In the genomic region with DNA sequence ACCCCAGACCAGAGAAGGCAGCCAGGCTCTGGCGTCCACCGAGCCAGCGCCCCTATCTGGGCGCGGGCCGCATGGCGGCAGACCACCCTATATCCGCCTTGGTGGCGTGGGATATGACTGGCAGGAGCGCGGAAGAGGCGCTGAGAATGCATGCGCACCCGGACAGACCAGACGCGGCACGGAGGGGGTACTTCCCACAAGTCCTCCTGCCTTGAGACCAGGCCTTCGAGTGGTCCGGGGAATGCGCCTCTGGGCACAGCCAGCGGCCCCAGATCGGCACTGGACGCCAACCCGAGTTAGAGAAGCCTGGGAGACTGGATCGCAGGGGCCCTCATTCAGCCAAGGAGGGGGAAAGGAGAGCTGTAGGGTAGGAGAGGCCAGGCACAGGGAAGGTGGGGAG, we compare ENCODE assay signal across 1 cellular context.
TF ChIP-seq lines count a peak whose summit lies in the region.

No MANE protein-coding gene starts in this region.

TF ChIP-seq in GM23338, 12 proteins besides CTCF, POLR2A, EP300 and RAD21 (continued from another document):
- TF ChIP-seq, protein P1, sequence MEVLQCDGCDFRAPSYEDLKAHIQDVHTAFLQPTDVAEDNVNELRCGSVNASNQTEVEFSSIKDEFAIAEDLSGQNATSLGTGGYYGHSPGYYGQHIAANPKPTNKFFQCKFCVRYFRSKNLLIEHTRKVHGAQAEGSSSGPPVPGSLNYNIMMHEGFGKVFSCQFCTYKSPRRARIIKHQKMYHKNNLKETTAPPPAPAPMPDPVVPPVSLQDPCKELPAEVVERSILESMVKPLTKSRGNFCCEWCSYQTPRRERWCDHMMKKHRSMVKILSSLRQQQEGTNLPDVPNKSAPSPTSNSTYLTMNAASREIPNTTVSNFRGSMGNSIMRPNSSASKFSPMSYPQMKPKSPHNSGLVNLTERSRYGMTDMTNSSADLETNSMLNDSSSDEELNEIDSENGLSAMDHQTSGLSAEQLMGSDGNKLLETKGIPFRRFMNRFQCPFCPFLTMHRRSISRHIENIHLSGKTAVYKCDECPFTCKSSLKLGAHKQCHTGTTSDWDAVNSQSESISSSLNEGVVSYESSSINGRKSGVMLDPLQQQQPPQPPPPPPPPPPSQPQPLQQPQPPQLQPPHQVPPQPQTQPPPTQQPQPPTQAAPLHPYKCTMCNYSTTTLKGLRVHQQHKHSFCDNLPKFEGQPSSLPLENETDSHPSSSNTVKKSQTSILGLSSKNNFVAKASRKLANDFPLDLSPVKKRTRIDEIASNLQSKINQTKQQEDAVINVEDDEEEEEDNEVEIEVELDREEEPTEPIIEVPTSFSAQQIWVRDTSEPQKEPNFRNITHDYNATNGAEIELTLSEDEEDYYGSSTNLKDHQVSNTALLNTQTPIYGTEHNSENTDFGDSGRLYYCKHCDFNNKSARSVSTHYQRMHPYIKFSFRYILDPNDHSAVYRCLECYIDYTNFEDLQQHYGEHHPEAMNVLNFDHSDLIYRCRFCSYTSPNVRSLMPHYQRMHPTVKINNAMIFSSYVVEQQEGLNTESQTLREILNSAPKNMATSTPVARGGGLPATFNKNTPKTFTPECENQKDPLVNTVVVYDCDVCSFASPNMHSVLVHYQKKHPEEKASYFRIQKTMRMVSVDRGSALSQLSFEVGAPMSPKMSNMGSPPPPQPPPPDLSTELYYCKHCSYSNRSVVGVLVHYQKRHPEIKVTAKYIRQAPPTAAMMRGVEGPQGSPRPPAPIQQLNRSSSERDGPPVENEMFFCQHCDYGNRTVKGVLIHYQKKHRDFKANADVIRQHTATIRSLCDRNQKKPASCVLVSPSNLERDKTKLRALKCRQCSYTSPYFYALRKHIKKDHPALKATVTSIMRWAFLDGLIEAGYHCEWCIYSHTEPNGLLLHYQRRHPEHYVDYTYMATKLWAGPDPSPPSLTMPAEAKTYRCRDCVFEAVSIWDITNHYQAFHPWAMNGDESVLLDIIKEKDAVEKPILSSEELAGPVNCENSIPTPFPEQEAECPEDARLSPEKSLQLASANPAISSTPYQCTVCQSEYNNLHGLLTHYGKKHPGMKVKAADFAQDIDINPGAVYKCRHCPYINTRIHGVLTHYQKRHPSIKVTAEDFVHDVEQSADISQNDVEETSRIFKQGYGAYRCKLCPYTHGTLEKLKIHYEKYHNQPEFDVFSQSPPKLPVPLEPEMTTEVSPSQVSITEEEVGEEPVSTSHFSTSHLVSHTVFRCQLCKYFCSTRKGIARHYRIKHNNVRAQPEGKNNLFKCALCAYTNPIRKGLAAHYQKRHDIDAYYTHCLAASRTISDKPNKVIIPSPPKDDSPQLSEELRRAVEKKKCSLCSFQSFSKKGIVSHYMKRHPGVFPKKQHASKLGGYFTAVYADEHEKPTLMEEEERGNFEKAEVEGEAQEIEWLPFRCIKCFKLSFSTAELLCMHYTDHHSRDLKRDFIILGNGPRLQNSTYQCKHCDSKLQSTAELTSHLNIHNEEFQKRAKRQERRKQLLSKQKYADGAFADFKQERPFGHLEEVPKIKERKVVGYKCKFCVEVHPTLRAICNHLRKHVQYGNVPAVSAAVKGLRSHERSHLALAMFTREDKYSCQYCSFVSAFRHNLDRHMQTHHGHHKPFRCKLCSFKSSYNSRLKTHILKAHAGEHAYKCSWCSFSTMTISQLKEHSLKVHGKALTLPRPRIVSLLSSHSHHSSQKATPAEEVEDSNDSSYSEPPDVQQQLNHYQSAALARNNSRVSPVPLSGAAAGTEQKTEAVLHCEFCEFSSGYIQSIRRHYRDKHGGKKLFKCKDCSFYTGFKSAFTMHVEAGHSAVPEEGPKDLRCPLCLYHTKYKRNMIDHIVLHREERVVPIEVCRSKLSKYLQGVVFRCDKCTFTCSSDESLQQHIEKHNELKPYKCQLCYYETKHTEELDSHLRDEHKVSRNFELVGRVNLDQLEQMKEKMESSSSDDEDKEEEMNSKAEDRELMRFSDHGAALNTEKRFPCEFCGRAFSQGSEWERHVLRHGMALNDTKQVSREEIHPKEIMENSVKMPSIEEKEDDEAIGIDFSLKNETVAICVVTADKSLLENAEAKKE (CRISPR knock-in tag; IDR thresholded peaks at IDR 0.05) = no peak
- TF ChIP-seq STAT1 (IDR thresholded peaks at IDR 0.05; ENCODE audit: unreplicated experiment) = no peak
- TF ChIP-seq EZH2phosphoT487 (IDR thresholded peaks at IDR 0.05; ENCODE audit: unreplicated experiment) = peak; percentile 18
